In genomic region chr2:138180691-138181386, GRCh38 we compare ENCODE assay signal across 19 cellular contexts.
A peak's percentile ranks its signal among the peaks of the same experiment; 100 is the strongest.
DNase-seq lines count a peak whose midpoint lies in the region; ATAC-seq and TF ChIP-seq lines count a peak whose summit lies in the region.
"Had no signal": no experiment of that assay in that cellular context is flagged by ENCODE, and none has a peak within 500 bp of the region (broad histone marks: within the 10 kb centered on the region; RNA-seq: fewer than 3 reads in every experiment).

No MANE protein-coding gene starts in this region.

- peaks cover 28% of the 10 kb centered on the region for H3K4me1 Mint-ChIP-seq in GM23338
- no peaks in the 10 kb centered on the region for H3K4me1 Mint-ChIP-seq in activated T-helper 1 cell treated with anti-CD3 and anti-CD28 coated beads, Interleukin-12 subunit alpha, Interleukin-12 subunit beta, Interleukin-2, Interleukin-4 antibody, amounts not matched to agents 30 ng/mL and 10 ng/mL and 1 ng/mL, durations not matched to agents 14 hours and 24 hours and 36 hours (ENCODE audit: low read depth)
- H3K4me1 Mint-ChIP-seq: stimulated activated effector memory CD8-positive, alpha-beta T cell treated with anti-CD3 and anti-CD28 coated beads, Interleukin-12 subunit alpha, Interleukin-12 subunit beta, amount 100 ng/mL, for 72 hours had no signal

- TF ChIP-seq EP300 in neural cell (conservative IDR thresholded peaks at IDR 0.05; ENCODE audit: poor library complexity, severe bottlenecking), result no peak

- ATAC-seq in GM23338 (peak; percentile 54; the same call in 2 of the 3 replicates), GM19467 (IDR thresholded peaks at IDR 0.05; ENCODE audit: unreplicated experiment) (no peak)
- ATAC-seq: activated CD8-positive, alpha-beta T cell treated with anti-CD3 and anti-CD28 coated beads, Interleukin-2, amount 10 ng/mL, durations not matched to agents 7 days and 5 days; Panc1; stimulated activated effector memory CD8-positive, alpha-beta T cell treated with anti-CD3 and anti-CD28 coated beads, Interleukin-12 subunit alpha, Interleukin-12 subunit beta, amount 100 ng/mL, for 72 hours had no signal

- no peak overlapping the region for H3K4me2 ChIP-seq in GM23338
- H3K4me2 ChIP-seq in neural cell (ENCODE audit: low read length), result no peak overlapping the region

- no peaks in the 10 kb centered on the region for H3K9me3 Mint-ChIP-seq in GM23338
- H3K9me3 Mint-ChIP-seq in activated T-helper 1 cell treated with anti-CD3 and anti-CD28 coated beads, Interleukin-12 subunit alpha, Interleukin-12 subunit beta, Interleukin-2, Interleukin-4 antibody, amounts not matched to agents 30 ng/mL and 10 ng/mL and 1 ng/mL, durations not matched to agents 14 hours and 24 hours and 36 hours, result no peaks in the 10 kb centered on the region
- H3K9me3 Mint-ChIP-seq: CD4-positive, alpha-beta T cell had no signal

- TF ChIP-seq CTCF in GM23338 (conservative IDR thresholded peaks at IDR 0.05; ENCODE audit: low read depth in 2 of 2) (peak; percentile 52 to 65), cardiac fibroblast (IDR thresholded peaks at IDR 0.05; ENCODE audit: low read depth, low read length) (no peak), neural cell (IDR thresholded peaks at IDR 0.05; ENCODE audit: poor library complexity, severe bottlenecking) (no peak)

- DNase-seq in GM23338 (ENCODE audit: low spot score) (peak; percentile 17), NCI-H146 treated with DMSO at 0.1 percent for 48 hours (lab: John Stamatoyannopoulos, UW; ENCODE audit: unreplicated experiment) (peak; percentile 29), cardiac fibroblast (ENCODE audit: low read depth in 2 of 2) (peak; percentile 11 to 22)
- DNase-seq in activated T-helper 1 cell treated with anti-CD3 and anti-CD28 coated beads, Interleukin-12 subunit alpha, Interleukin-12 subunit beta, Interleukin-2, Interleukin-4 antibody, amounts not matched to agents 30 ng/mL and 10 ng/mL and 1 ng/mL, durations not matched to agents 14 hours and 24 hours and 36 hours (ENCODE audit: low spot score), result no peak
- DNase-seq in central memory CD4-positive, alpha-beta T cell, result no peak
- DNase-seq: activated CD8-positive, alpha-beta T cell treated with anti-CD3 and anti-CD28 coated beads, Interleukin-2, amount 10 ng/mL, durations not matched to agents 7 days and 5 days; CD4-positive, alpha-beta T cell; H7; NCI-H1105 treated with DMSO at 0.1 percent for 48 hours; NCI-H510A; occipital lobe had no signal

- peak; percentile 20 for TF ChIP-seq RAD21 in neural cell (conservative IDR thresholded peaks at IDR 0.05)

- H4K20me1 ChIP-seq in GM23338 (replicated peaks; ENCODE audit: insufficient read depth), result no peaks in the 10 kb centered on the region
- no peaks in the 10 kb centered on the region for H4K20me1 ChIP-seq in neural cell (ENCODE audit: insufficient read depth)

- no peaks in the 10 kb centered on the region for H3K36me3 Mint-ChIP-seq in GM23338 (ENCODE audit: low read depth)
- H3K36me3 Mint-ChIP-seq in activated T-helper 1 cell treated with anti-CD3 and anti-CD28 coated beads, Interleukin-12 subunit alpha, Interleukin-12 subunit beta, Interleukin-2, Interleukin-4 antibody, amounts not matched to agents 30 ng/mL and 10 ng/mL and 1 ng/mL, durations not matched to agents 14 hours and 24 hours and 36 hours (ENCODE audit: low read depth), result no peaks in the 10 kb centered on the region
- H3K36me3 Mint-ChIP-seq: stimulated activated effector memory CD8-positive, alpha-beta T cell treated with anti-CD3 and anti-CD28 coated beads, Interleukin-12 subunit alpha, Interleukin-12 subunit beta, amount 100 ng/mL, for 72 hours had no signal

- H3K79me2 ChIP-seq in GM23338 (replicated peaks; ENCODE audit: insufficient read depth) (no peaks in the 10 kb centered on the region), neural cell (replicated peaks; ENCODE audit: insufficient read depth, low read length) (no peaks in the 10 kb centered on the region)

- H3K27ac ChIP-seq in GM23338 (ENCODE audit: low read depth) (no peak overlapping the region), neural cell (ENCODE audit: low read length) (no peak overlapping the region)
- H3K27ac ChIP-seq: coronary artery, skin epidermis, tibial nerve, VCaP had no signal

- no peak overlapping the region for H2AFZ ChIP-seq in GM23338
- H2AFZ ChIP-seq in neural cell (ENCODE audit: low read depth, low read length), result no peak overlapping the region

- H3K36me3 ChIP-seq in GM23338 (ENCODE audit: insufficient read depth), result no peaks in the 10 kb centered on the region
- H3K36me3 ChIP-seq in neural cell (ENCODE audit: insufficient read depth, low read length), result no peaks in the 10 kb centered on the region
- H3K36me3 ChIP-seq: tibial nerve had no signal

- intact Hi-C loops in activated T-helper 1 cell treated with anti-CD3 and anti-CD28 coated beads, Interleukin-12 subunit alpha, Interleukin-12 subunit beta, Interleukin-2, Interleukin-4 antibody, amounts not matched to agents 30 ng/mL and 10 ng/mL and 1 ng/mL, durations not matched to agents 14 hours and 24 hours and 36 hours (cut with micrococcal nuclease), result no loop called here

- no peaks in the 10 kb centered on the region for H3K27me3 ChIP-seq in GM23338 (ENCODE audit: insufficient read depth)
- H3K27me3 ChIP-seq in neural cell (ENCODE audit: insufficient read depth, low read depth, low read length), result no peaks in the 10 kb centered on the region
- H3K27me3 ChIP-seq: tibial nerve had no signal

- H3K27me3 Mint-ChIP-seq in GM23338 (ENCODE audit: insufficient read depth, low read depth, poor library complexity), result no peaks in the 10 kb centered on the region
- no peaks in the 10 kb centered on the region for H3K27me3 Mint-ChIP-seq in activated T-helper 1 cell treated with anti-CD3 and anti-CD28 coated beads, Interleukin-12 subunit alpha, Interleukin-12 subunit beta, Interleukin-2, Interleukin-4 antibody, amounts not matched to agents 30 ng/mL and 10 ng/mL and 1 ng/mL, durations not matched to agents 14 hours and 24 hours and 36 hours (ENCODE audit: insufficient read depth)
- H3K27me3 Mint-ChIP-seq: CD4-positive, alpha-beta T cell had no signal

- H3F3A ChIP-seq in GM23338 (replicated peaks; ENCODE audit: low read depth) (no peaks in the 10 kb centered on the region), neural cell (ENCODE audit: insufficient read depth, low read length, poor library complexity, severe bottlenecking) (no peaks in the 10 kb centered on the region)

- H3K4me1 ChIP-seq in GM23338 (ENCODE audit: insufficient read depth), result peaks cover 14% of the 10 kb centered on the region

- H3K4me3 Mint-ChIP-seq in GM23338, result no peak overlapping the region
- no peak overlapping the region for H3K4me3 Mint-ChIP-seq in activated T-helper 1 cell treated with anti-CD3 and anti-CD28 coated beads, Interleukin-12 subunit alpha, Interleukin-12 subunit beta, Interleukin-2, Interleukin-4 antibody, amounts not matched to agents 30 ng/mL and 10 ng/mL and 1 ng/mL, durations not matched to agents 14 hours and 24 hours and 36 hours
- H3K4me3 Mint-ChIP-seq: activated CD8-positive, alpha-beta T cell treated with anti-CD3 and anti-CD28 coated beads, Interleukin-2, amount 10 ng/mL, durations not matched to agents 7 days and 5 days; CD4-positive, alpha-beta T cell; stimulated activated effector memory CD8-positive, alpha-beta T cell treated with anti-CD3 and anti-CD28 coated beads, Interleukin-12 subunit alpha, Interleukin-12 subunit beta, amount 100 ng/mL, for 72 hours had no signal

- no peak overlapping the region for H3K4me3 ChIP-seq in GM23338
- no peak overlapping the region for H3K4me3 ChIP-seq in cardiac fibroblast (replicated peaks in 1 of 2; ENCODE audit: low read depth in 2 of 2, low read length in 2 of 2)
- H3K4me3 ChIP-seq in neural cell (ENCODE audit: low read length), result no peak overlapping the region
- H3K4me3 ChIP-seq: coronary artery, skin epidermis, tibial nerve had no signal

- H3K27ac Mint-ChIP-seq in GM23338, result no peak overlapping the region
- H3K27ac Mint-ChIP-seq in activated T-helper 1 cell treated with anti-CD3 and anti-CD28 coated beads, Interleukin-12 subunit alpha, Interleukin-12 subunit beta, Interleukin-2, Interleukin-4 antibody, amounts not matched to agents 30 ng/mL and 10 ng/mL and 1 ng/mL, durations not matched to agents 14 hours and 24 hours and 36 hours, result no peak overlapping the region
- H3K27ac Mint-ChIP-seq: activated CD8-positive, alpha-beta T cell treated with anti-CD3 and anti-CD28 coated beads, Interleukin-2, amount 10 ng/mL, durations not matched to agents 7 days and 5 days; CD4-positive, alpha-beta T cell; stimulated activated effector memory CD8-positive, alpha-beta T cell treated with anti-CD3 and anti-CD28 coated beads, Interleukin-12 subunit alpha, Interleukin-12 subunit beta, amount 100 ng/mL, for 72 hours had no signal

- H3K9me3 ChIP-seq in neural cell (ENCODE audit: low read length), result no peaks in the 10 kb centered on the region
- H3K9me3 ChIP-seq: tibial nerve had no signal

- H3K9me2 ChIP-seq in GM23338 (ENCODE audit: insufficient read depth) (0 out of 2 replicates have a peak, but pooled peaks cover 3% of the 10 kb centered on the region), neural cell (ENCODE audit: insufficient read depth, low read length) (no peaks in the 10 kb centered on the region)

- H3K9ac ChIP-seq in neural cell (ENCODE audit: low read length), result no peak overlapping the region

TF ChIP-seq in neural cell, 6 proteins besides CTCF, POLR2A, EP300 and RAD21 (continues in another document):
- TF ChIP-seq MXI1 (conservative IDR thresholded peaks at IDR 0.05; ENCODE audit: poor library complexity, severe bottlenecking) (no peak), EZH2 (IDR thresholded peaks at IDR 0.05; ENCODE audit: borderline replicate concordance, insufficient read depth, low read length, poor library complexity, severe bottlenecking) (no peak), TAF1 (IDR thresholded peaks at IDR 0.05; ENCODE audit: low read depth) (no peak), SMC3 (conservative IDR thresholded peaks at IDR 0.05; ENCODE audit: poor library complexity) (no peak), POLR2AphosphoS5 (IDR thresholded peaks at IDR 0.05) (no peak)

Comparison
In these comparisons a context has a peak if more than half of its experiments do, and no peak if none do; other contexts are left out.
1. DNase-seq: peak in GM23338 (single experiment), NCI-H146 treated with DMSO at 0.1 percent for 48 hours (single experiment) and cardiac fibroblast (2 of 2); none in activated T-helper 1 cell treated with anti-CD3 and anti-CD28 coated beads, Interleukin-12 subunit alpha, Interleukin-12 subunit beta, Interleukin-2, Interleukin-4 antibody, amounts not matched to agents 30 ng/mL and 10 ng/mL and 1 ng/mL, durations not matched to agents 14 hours and 24 hours and 36 hours (single experiment) and central memory CD4-positive, alpha-beta T cell (single experiment).
2. CTCF ChIP-seq: peak in GM23338 (2 of 2); none in cardiac fibroblast (single experiment) and neural cell (single experiment).